Comparison of ENCODE assay signal across 24 cellular contexts in the genomic region with DNA sequence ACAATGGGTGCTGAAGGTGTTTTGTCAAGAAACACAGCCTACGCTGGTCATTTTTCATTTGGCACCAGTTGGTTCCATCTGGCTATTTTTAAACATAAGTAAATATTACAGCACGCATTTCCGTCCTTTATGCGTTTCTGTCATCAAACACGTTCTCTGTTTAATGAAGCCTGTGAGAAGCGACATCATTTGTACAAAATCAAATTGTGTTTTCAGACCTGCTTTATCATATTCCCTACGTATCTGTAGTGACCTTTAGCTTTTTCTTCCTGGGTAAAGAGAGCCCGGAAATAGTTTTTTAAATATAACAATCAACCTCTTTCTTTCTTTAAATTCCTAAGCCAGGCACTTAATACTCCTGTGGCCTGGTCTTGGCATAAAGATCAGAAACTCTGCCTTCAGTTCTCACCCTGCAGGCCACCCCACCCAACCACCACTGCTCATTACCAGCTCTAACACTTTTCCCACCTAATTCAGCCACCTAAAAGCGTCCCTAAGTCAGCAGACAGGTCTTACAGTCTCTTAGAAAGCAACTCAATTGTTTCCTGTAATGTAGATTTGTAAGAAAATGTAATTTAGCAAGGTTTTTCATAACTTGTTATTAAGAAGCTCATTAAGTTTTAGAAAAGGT. TPM values are rescaled to one million over a fixed set of nuclear protein-coding genes. Genes with fewer than 3 reads are reported as not detected.
DNase-seq lines count a peak whose midpoint lies in the region; ATAC-seq and TF ChIP-seq lines count a peak whose summit lies in the region.
"Had no signal": no experiment of that assay in that cellular context is flagged by ENCODE, and none has a peak within 500 bp of the region (broad histone marks: within the 10 kb centered on the region; RNA-seq: fewer than 3 reads in every experiment).

No MANE protein-coding gene starts in this region.

- no peak for DNase-seq in left ventricle myocardium inferior
- DNase-seq in Right ventricle myocardium superior = no peak
- peak; percentile 55 for DNase-seq in dermis blood vessel endothelial cell
- no peak for DNase-seq in SW480 (ENCODE audit: low spot score)
- DNase-seq in NAMALWA (ENCODE audit: low spot score) = no peak
- no peak for DNase-seq in stimulated activated CD4-positive, alpha-beta T cell treated with anti-CD3 and anti-CD28 coated beads, Interleukin-2, amount 100 ng/mL, for 48 hours
- DNase-seq: activated CD4-positive, alpha-beta T cell treated with anti-CD3 and anti-CD28 coated beads for 4 hours; activated CD8-positive, alpha-beta memory T cell treated with anti-CD3 and anti-CD28 coated beads for 24 hours; activated naive CD4-positive, alpha-beta T cell treated with anti-CD3 and anti-CD28 coated beads, Interleukin-2, amount 10 ng/mL, durations not matched to agents 7 days and 5 days; activated T-cell treated with anti-CD3 and anti-CD28 coated beads, Interleukin-2, amount 50 U/mL, for 48 hours; amniotic stem cell; DMS79; GF-D8; HFFc6; naive thymus-derived CD8-positive, alpha-beta T cell; NCI-H1417 treated with DMSO at 0.1 percent for 48 hours; NCI-H524; SJCRH30; stimulated activated naive CD8-positive, alpha-beta T cell treated with anti-CD3 and anti-CD28 coated beads, Interleukin-15, Interleukin-2, amounts not matched to agents 100 U/mL and 50 U/mL, for 24 hours had no signal

- ATAC-seq in Right ventricle myocardium superior (ENCODE audit: poor library complexity) (no peak), HG03108 (IDR thresholded peaks at IDR 0.05; ENCODE audit: unreplicated experiment) (no peak)
- ATAC-seq: GM23338; naive thymus-derived CD8-positive, alpha-beta T cell; sciatic nerve; stimulated activated naive CD8-positive, alpha-beta T cell treated with anti-CD3 and anti-CD28 coated beads, Interleukin-15, Interleukin-2, amounts not matched to agents 100 U/mL and 50 U/mL, for 24 hours had no signal

- H3K36me3 ChIP-seq in left ventricle myocardium inferior (peaks cover 26% of the 10 kb centered on the region), neutrophil (peaks cover 100% of the 10 kb centered on the region)
- H3K36me3 ChIP-seq: cardiac muscle cell, SJCRH30 had no signal

- H3K27ac ChIP-seq in left ventricle myocardium inferior (replicated peaks) (peak overlapping the region; percentile 31), neutrophil (peak overlapping the region; percentile 14)
- H3K27ac ChIP-seq: cardiac muscle cell, SJCRH30 had no signal

- H3K4me3 ChIP-seq in left ventricle myocardium inferior (no peak overlapping the region), neutrophil (ENCODE audit: low read depth in 1 of 2, low read length in 1 of 2) (no peak overlapping the region)
- H3K4me3 ChIP-seq: cardiac muscle cell, GM23338, SJCRH30 had no signal

- intact Hi-C loops in left ventricle myocardium inferior (cut with micrococcal nuclease) (no loop called here), Right ventricle myocardium superior (cut with DNase I) (no loop called here)

- peaks cover 92% of the 10 kb centered on the region for H3K4me1 ChIP-seq in left ventricle myocardium inferior
- H3K4me1 ChIP-seq in neutrophil (ENCODE audit: control insufficient read depth in 1 of 2, insufficient read depth in 1 of 2, low read depth in 1 of 2, low read length in 1 of 2) = peaks cover 75 to 94% of the 10 kb centered on the region in 2 experiments

- H3K27me3 ChIP-seq in left ventricle myocardium inferior (ENCODE audit: low read depth) (no peaks in the 10 kb centered on the region), neutrophil (no peaks in the 10 kb centered on the region)
- H3K27me3 ChIP-seq: cardiac muscle cell, SJCRH30 had no signal

- H3K9me3 ChIP-seq in left ventricle myocardium inferior (replicated peaks) = no peaks in the 10 kb centered on the region
- H3K9me3 ChIP-seq in neutrophil = no peaks in the 10 kb centered on the region
- H3K9me3 ChIP-seq: SJCRH30 had no signal

- TF ChIP-seq CTCF in left ventricle myocardium inferior (IDR thresholded peaks at IDR 0.05; ENCODE audit: borderline replicate concordance) (no peak), neutrophil (IDR thresholded peaks at IDR 0.05) (no peak)

RNA-seq across cellular contexts. Expression of gene ACSL1, which starts 30.4 kb away (rescaled TPM):
- total RNA-seq in left ventricle myocardium inferior (316 TPM), Right ventricle myocardium superior (495 TPM), dermis blood vessel endothelial cell (8.7 and 10.4 TPM in 2 replicates)

Comparison
In these comparisons a context has a peak if more than half of its experiments do, and no peak if none do; other contexts are left out.
1. RNA of gene ACSL1, which starts 30.4 kb away (total RNA-seq): 495 TPM in Right ventricle myocardium superior (single experiment) and 316 TPM in left ventricle myocardium inferior (single experiment); 8.7 to 10.4 TPM in dermis blood vessel endothelial cell; every median in the first group is over 10 times any median in the second.